Comparison of ENCODE assay signal across 8 cellular contexts in genomic region chr22:45009881-45010531, GRCh38. TPM values are rescaled to one million over a fixed set of nuclear protein-coding genes. Genes with fewer than 3 reads are reported as not detected.
DNase-seq lines count a peak whose midpoint lies in the region; ATAC-seq and TF ChIP-seq lines count a peak whose summit lies in the region.

TSS of gene PHF21B (minus strand) at chr22:45010005. CDS start at chr22:45009549, 456 bp downstream.

- intact Hi-C loops in natural killer cell (cut with micrococcal nuclease): no loop called here

- H3K4me3 ChIP-seq in WI38 (ENCODE audit: low read depth, low read length) (peak within 1 kb of the TSS; percentile 55), esophagus (ENCODE audit: low read depth in 1 of 2, low read length in 2 of 2) (peak within 1 kb of the TSS; percentile 37 to 68), urinary bladder (ENCODE audit: low read depth, low read length) (peak within 1 kb of the TSS; percentile 70)

- H3K27ac ChIP-seq in esophagus (ENCODE audit: low read depth in 2 of 2, low read length in 1 of 2) (no peak within 1 kb of the TSS), urinary bladder (ENCODE audit: low read depth) (no peak within 1 kb of the TSS)

- ATAC-seq in natural killer cell (peak in 1 of 3 donors; percentile 40), GM18498 (IDR thresholded peaks at IDR 0.05; ENCODE audit: unreplicated experiment) (no peak)

- DNase-seq in COR-L47 (lab: John Stamatoyannopoulos, UW): peak; percentile 78
- DNase-seq in LHCN-M2 (ENCODE audit: low read depth): peak; percentile 50
- no peak for DNase-seq in natural killer cell
- DNase-seq in RKO (ENCODE audit: low spot score): no peak

- H3K9me3 Mint-ChIP-seq in natural killer cell: no peaks in the 10 kb centered on the region

- 1% methylated on average over 42 to 80 of the region's 80 CpGs for WGBS in esophagus, 2 donors
- under 1% methylated on average over 80 of the region's 80 CpGs for WGBS in urinary bladder

- H3K36me3 Mint-ChIP-seq in natural killer cell: no peaks in the 10 kb centered on the region

- H3K9me3 ChIP-seq in esophagus (ENCODE audit: control insufficient read depth in 2 of 2, insufficient read depth in 1 of 2, low read depth in 1 of 2, low read length in 1 of 2): no peaks in the 10 kb centered on the region

- H3K4me3 Mint-ChIP-seq in natural killer cell: peak within 1 kb of the TSS; percentile 92

- H3K4me1 Mint-ChIP-seq in natural killer cell: peaks cover 13 to 14% of the 10 kb centered on the region in 2 donors

- no peak for TF ChIP-seq CTCF in WI38 (IDR thresholded peaks at IDR 0.05; ENCODE audit: low read depth, low read length)
- TF ChIP-seq CTCF in natural killer cell (IDR thresholded peaks at IDR 0.05): no peak

- H3K4me1 ChIP-seq in esophagus (ENCODE audit: control insufficient read depth in 2 of 2, insufficient read depth in 2 of 2, low read length in 1 of 2) (peaks cover 11 to 13% of the 10 kb centered on the region in 2 donors), urinary bladder (ENCODE audit: insufficient read depth) (peaks cover 5% of the 10 kb centered on the region)

- no peak within 1 kb of the TSS for H3K27ac Mint-ChIP-seq in natural killer cell

- H3K36me3 ChIP-seq in esophagus (ENCODE audit: control insufficient read depth in 2 of 2, insufficient read depth in 2 of 2, low read length in 1 of 2) (no peaks in the 10 kb centered on the region), urinary bladder (ENCODE audit: insufficient read depth) (no peaks in the 10 kb centered on the region)

- peaks cover 4 to 9% of the 10 kb centered on the region in 2 donors for H3K27me3 ChIP-seq in esophagus (ENCODE audit: control insufficient read depth in 1 of 2, insufficient read depth in 2 of 2, low read length in 2 of 2)

- peaks cover 52 to 57% of the 10 kb centered on the region in 2 donors for H3K27me3 Mint-ChIP-seq in natural killer cell (ENCODE audit: low read depth in 2 of 2)

RNA-seq across cellular contexts. Expression of gene PHF21B, which starts in this region (rescaled TPM):
- total RNA-seq in LHCN-M2 (2014; rRNA removed): 0.98 and 1.4 TPM in 2 replicates
- polyA plus RNA-seq in LHCN-M2 (2012): 0.05 TPM
- under 1 TPM; 0.08 to 0.25 TPM for polyA plus RNA-seq in esophagus
- total RNA-seq in natural killer cell: not detected
- total RNA-seq in urinary bladder: 0.63 TPM
- 0.61 TPM for polyA plus RNA-seq in urinary bladder

Comparison
In these comparisons a context has a peak if more than half of its experiments do, and no peak if none do; other contexts are left out.
1. DNase-seq: peak in COR-L47 (single experiment) and LHCN-M2 (single experiment); none in natural killer cell (single experiment) and RKO (single experiment).
2. Peak in every context shown above with its lines, with median percentiles within 50 percentile points of each other: H3K4me3 ChIP-seq.